Comparison of ENCODE assay signal across 8 cellular contexts in genomic region chr1:166840309-166841302, GRCh38. TPM values are rescaled to one million over a fixed set of nuclear protein-coding genes. Genes with fewer than 3 reads are reported as not detected.
A peak's percentile ranks its signal among the peaks of the same experiment; 100 is the strongest.
DNase-seq lines count a peak whose midpoint lies in the region; ATAC-seq lines count a peak whose summit lies in the region.

No MANE protein-coding gene starts in this region.

- intact Hi-C loops in left ventricle myocardium superior (cut with micrococcal nuclease), result no loop called here

- H3K9me3 Mint-ChIP-seq in T-helper 2 cell treated with Interferon-gamma antibody and Interleukin-4, amounts not matched to agents 5 μg/mL and 100 μg/mL, for 36 hours, result no peaks in the 10 kb centered on the region
- H3K9me3 Mint-ChIP-seq in activated CD8-positive, alpha-beta T cell treated with anti-CD3 and anti-CD28 coated beads, Interleukin-2, amount 10 ng/mL, durations not matched to agents 7 days and 5 days (ENCODE audit: insufficient read depth), result no peaks in the 10 kb centered on the region

- POLR2A ChIA-PET in activated CD8-positive, alpha-beta T cell treated with anti-CD3 and anti-CD28 coated beads, Interleukin-2, amount 10 ng/mL, durations not matched to agents 7 days and 5 days (lab: Charles Lee), result no interaction called here

- H3K4me1 Mint-ChIP-seq in T-helper 2 cell treated with Interferon-gamma antibody and Interleukin-4, amounts not matched to agents 5 μg/mL and 100 μg/mL, for 36 hours (ENCODE audit: low read depth), result peaks cover 30% of the 10 kb centered on the region
- peaks cover 47% of the 10 kb centered on the region for H3K4me1 Mint-ChIP-seq in activated CD8-positive, alpha-beta T cell treated with anti-CD3 and anti-CD28 coated beads, Interleukin-2, amount 10 ng/mL, durations not matched to agents 7 days and 5 days (ENCODE audit: low read depth)

- peak overlapping the region; percentile 69 for H3K27ac Mint-ChIP-seq in T-helper 2 cell treated with Interferon-gamma antibody and Interleukin-4, amounts not matched to agents 5 μg/mL and 100 μg/mL, for 36 hours
- H3K27ac Mint-ChIP-seq in activated CD8-positive, alpha-beta T cell treated with anti-CD3 and anti-CD28 coated beads, Interleukin-2, amount 10 ng/mL, durations not matched to agents 7 days and 5 days, result peak overlapping the region; percentile 80

- H3K27me3 Mint-ChIP-seq in T-helper 2 cell treated with Interferon-gamma antibody and Interleukin-4, amounts not matched to agents 5 μg/mL and 100 μg/mL, for 36 hours (ENCODE audit: low read depth), result no peaks in the 10 kb centered on the region
- peaks cover 3% of the 10 kb centered on the region for H3K27me3 Mint-ChIP-seq in activated CD8-positive, alpha-beta T cell treated with anti-CD3 and anti-CD28 coated beads, Interleukin-2, amount 10 ng/mL, durations not matched to agents 7 days and 5 days (ENCODE audit: low read depth)

- ATAC-seq in activated CD8-positive, alpha-beta T cell treated with anti-CD3 and anti-CD28 coated beads, Interleukin-2, amount 10 ng/mL, durations not matched to agents 7 days and 5 days, result no peak
- ATAC-seq in left ventricle myocardium superior (peak; percentile 29), HG03045 (IDR thresholded peaks at IDR 0.05; ENCODE audit: unreplicated experiment) (no peak), GM21619 (IDR thresholded peaks at IDR 0.05; ENCODE audit: unreplicated experiment) (no peak)

- CTCF ChIA-PET in activated CD8-positive, alpha-beta T cell treated with anti-CD3 and anti-CD28 coated beads, Interleukin-2, amount 10 ng/mL, durations not matched to agents 7 days and 5 days (lab: Charles Lee), result interaction anchor here (1.6 to 1.9 kb wide), 2 partner anchors 65 to 69 kb away, joined by 3 to 7 read pairs; no protein-coding TSS in a partner anchor

- DNase-seq in T-helper 2 cell treated with Interferon-gamma antibody and Interleukin-4, amounts not matched to agents 5 μg/mL and 100 μg/mL, for 36 hours (ENCODE audit: low spot score), result no peak
- DNase-seq in T-helper 2 cell (no peak), left ventricle myocardium superior (no peak), retina (peak; percentile 16), mucosa of gallbladder (ENCODE audit: low spot score) (no peak)
- DNase-seq in activated CD8-positive, alpha-beta T cell treated with anti-CD3 and anti-CD28 coated beads, Interleukin-2, amount 10 ng/mL, durations not matched to agents 7 days and 5 days, result no peak

- H3K36me3 Mint-ChIP-seq in T-helper 2 cell treated with Interferon-gamma antibody and Interleukin-4, amounts not matched to agents 5 μg/mL and 100 μg/mL, for 36 hours (ENCODE audit: low read depth), result peaks cover 37% of the 10 kb centered on the region
- peaks cover 36% of the 10 kb centered on the region for H3K36me3 Mint-ChIP-seq in activated CD8-positive, alpha-beta T cell treated with anti-CD3 and anti-CD28 coated beads, Interleukin-2, amount 10 ng/mL, durations not matched to agents 7 days and 5 days (ENCODE audit: low read depth)

- peak overlapping the region; percentile 85 for H3K4me3 Mint-ChIP-seq in T-helper 2 cell treated with Interferon-gamma antibody and Interleukin-4, amounts not matched to agents 5 μg/mL and 100 μg/mL, for 36 hours
- H3K4me3 Mint-ChIP-seq in activated CD8-positive, alpha-beta T cell treated with anti-CD3 and anti-CD28 coated beads, Interleukin-2, amount 10 ng/mL, durations not matched to agents 7 days and 5 days, result peak overlapping the region; percentile 84

RNA-seq across cellular contexts. Expression of gene POGK, which starts 1.3 kb away (rescaled TPM):
- 10 to 100 TPM; 37.6 to 39.8 TPM for total RNA-seq in activated CD8-positive, alpha-beta T cell treated with anti-CD3 and anti-CD28 coated beads, Interleukin-2, amount 10 ng/mL, durations not matched to agents 7 days and 5 days
- total RNA-seq in left ventricle myocardium superior, result 15.6 TPM
- 46.6 TPM for total RNA-seq in mucosa of gallbladder

RNA-seq across cellular contexts. Expression of gene TADA1, which starts 35.5 kb away (rescaled TPM):
- total RNA-seq in activated CD8-positive, alpha-beta T cell treated with anti-CD3 and anti-CD28 coated beads, Interleukin-2, amount 10 ng/mL, durations not matched to agents 7 days and 5 days, result 10 to 100 TPM; 12.9 to 13.6 TPM
- total RNA-seq in left ventricle myocardium superior (9.6 TPM), mucosa of gallbladder (9.6 TPM)
